In genomic region chr4:128346054-128346716, GRCh38 we compare ENCODE assay signal across 26 cellular contexts.
"Had no signal": no experiment of that assay in that cellular context is flagged by ENCODE, and none has a peak within 500 bp of the region (broad histone marks: within the 10 kb centered on the region; RNA-seq: fewer than 3 reads in every experiment).

No MANE protein-coding gene starts in this region.

- H3K4me3 ChIP-seq: adrenal gland, ascending aorta, heart right ventricle, left ventricle myocardium inferior, lung, spleen, suprapubic skin, tibial artery, upper lobe of right lung had no signal

- H3K27ac ChIP-seq: adrenal gland, ascending aorta, brain microvascular endothelial cell, heart right ventricle, left ventricle myocardium inferior, spleen, suprapubic skin, tibial artery, upper lobe of right lung had no signal

- H3K4me1 ChIP-seq: spleen, upper lobe of right lung had no signal

- DNase-seq: activated CD4-positive, alpha-beta T cell treated with anti-CD3 and anti-CD28 coated beads for 36 hours; activated CD4-positive, CD25-positive, alpha-beta regulatory T cell; activated CD8-positive, alpha-beta memory T cell treated with anti-CD3 and anti-CD28 coated beads, Interleukin-2, amount 10 ng/mL, durations not matched to agents 7 days and 5 days; activated CD8-positive, alpha-beta T cell treated with anti-CD3 and anti-CD28 coated beads, Interleukin-2, amount 10 ng/mL, durations not matched to agents 7 days and 5 days; activated naive CD4-positive, alpha-beta T cell; activated naive CD8-positive, alpha-beta T cell treated with anti-CD3 and anti-CD28 coated beads for 36 hours; activated T-cell treated with anti-CD3 and anti-CD28 coated beads, Interleukin-2, amount 50 U/mL, for 48 hours; adrenal gland; brain microvascular endothelial cell; cortex of kidney; effector memory CD8-positive, alpha-beta T cell; erythroblast; foreskin melanocyte; heart right ventricle; islet precursor cell; left ventricle myocardium inferior; mesendoderm; right cardiac atrium; spleen; stimulated activated naive CD4-positive, alpha-beta T cell; tibial artery; upper lobe of right lung had no signal

- ATAC-seq: activated CD4-positive, alpha-beta T cell treated with anti-CD3 and anti-CD28 coated beads for 36 hours; activated CD8-positive, alpha-beta memory T cell treated with anti-CD3 and anti-CD28 coated beads, Interleukin-2, amount 10 ng/mL, durations not matched to agents 7 days and 5 days; activated CD8-positive, alpha-beta T cell treated with anti-CD3 and anti-CD28 coated beads, Interleukin-2, amount 10 ng/mL, durations not matched to agents 7 days and 5 days; effector memory CD8-positive, alpha-beta T cell; natural killer cell treated with Interleukin-12 subunit alpha and Interleukin-12 subunit beta and Interleukin-15 and Interleukin-18, amount 100 ng/mL, for 72 hours; right cardiac atrium had no signal

- H3K9me3 ChIP-seq: adrenal gland, ascending aorta, heart right ventricle, left ventricle myocardium inferior, spleen, suprapubic skin, tibial artery, upper lobe of right lung had no signal
